31 cellular contexts compared by ENCODE assay signal in genomic region chr18:38081516-38081915, GRCh38.
"Had no signal": no experiment of that assay in that cellular context is flagged by ENCODE, and none has a peak within 500 bp of the region (broad histone marks: within the 10 kb centered on the region; RNA-seq: fewer than 3 reads in every experiment).

No MANE protein-coding gene starts in this region.

- FAIRE-seq: TTC549 had no signal

- H3K4me1 ChIP-seq: adrenal gland, ascending aorta had no signal

- H3K9me3 ChIP-seq: adrenal gland, ascending aorta had no signal

- H3K36me3 ChIP-seq: adrenal gland, ascending aorta, cardiac muscle cell had no signal

- H3K4me3 ChIP-seq: ascending aorta, cardiac muscle cell had no signal

- DNase-seq: activated B cell treated with CpG ODN at 0.5 μM for 24 hours; activated CD4-positive, alpha-beta memory T cell treated with anti-CD3 and anti-CD28 coated beads for 36 hours; activated CD4-positive, alpha-beta T cell treated with anti-CD3 and anti-CD28 coated beads for 4 hours; activated CD4-positive, alpha-beta T cell treated with anti-CD3 and anti-CD28 coated beads, Interleukin-2, amount 10 ng/mL, durations not matched to agents 24 days and 14 days; activated CD4-positive, alpha-beta T cell treated with anti-CD3 and anti-CD28 coated beads, Interleukin-2, amount 50 U/mL, for 1 hour; activated CD4-positive, alpha-beta T cell treated with anti-CD3 and anti-CD28 coated beads, Interleukin-2, amount 50 U/mL, for 4 hours; activated CD4-positive, CD25-positive, alpha-beta regulatory T cell treated with anti-CD3 and anti-CD28 coated beads, Interleukin-2, amount 50 U/mL, for 72 hours; activated CD8-positive, alpha-beta memory T cell treated with anti-CD3 and anti-CD28 coated beads, Interleukin-2, amount 50 U/mL, for 4 hours; activated CD8-positive, alpha-beta T cell treated with anti-CD3 and anti-CD28 coated beads for 36 hours; activated effector memory CD4-positive, alpha-beta T cell treated with anti-CD3 and anti-CD28 coated beads, Interleukin-2, amount 50 U/mL, for 16 hours; activated gamma-delta T cell treated with Interleukin-2 at 50 U/mL for 16 hours; activated naive CD4-positive, alpha-beta T cell; activated naive CD4-positive, alpha-beta T cell treated with anti-CD3 and anti-CD28 coated beads for 36 hours; activated naive CD4-positive, alpha-beta T cell treated with anti-CD3 and anti-CD28 coated beads, Interleukin-2, amount 50 U/mL, for 16 hours; activated naive CD8-positive, alpha-beta T cell treated with anti-CD3 and anti-CD28 coated beads for 36 hours; activated T-cell treated with anti-CD3 and anti-CD28 coated beads for 4 hours; activated T-cell treated with anti-CD3 and anti-CD28 coated beads, Interleukin-2, amount 50 U/mL, for 1 hour; activated T-cell treated with anti-CD3 and anti-CD28 coated beads, Interleukin-2, amount 50 U/mL, for 4 hours; activated T-cell treated with anti-CD3 and anti-CD28 coated beads, Interleukin-2, amount 50 U/mL, for 72 hours; adrenal gland; amniotic stem cell; cerebellar nuclear complex; T-helper 1 cell; T-helper 2 cell; T-helper 9 cell had no signal

- H3K27me3 ChIP-seq: adrenal gland, ascending aorta, cardiac muscle cell had no signal

- ATAC-seq: activated CD8-positive, alpha-beta T cell treated with anti-CD3 and anti-CD28 coated beads for 36 hours; activated naive CD4-positive, alpha-beta T cell treated with anti-CD3 and anti-CD28 coated beads, Interleukin-2, amount 50 U/mL, for 72 hours; activated T-cell treated with anti-CD3 and anti-CD28 coated beads, Interleukin-2, amount 50 U/mL, for 4 hours; activated T-cell treated with anti-CD3 and anti-CD28 coated beads, Interleukin-2, amount 50 U/mL, for 72 hours; activated T-helper 17 cell treated with anti-CD3 and anti-CD28 coated beads, Interleukin-2, amount 50 U/mL, for 72 hours had no signal

- H3K27ac ChIP-seq: adrenal gland, ascending aorta, cardiac muscle cell, VCaP had no signal
